ENCODE assay signal across 8 cellular contexts in the genomic region with DNA sequence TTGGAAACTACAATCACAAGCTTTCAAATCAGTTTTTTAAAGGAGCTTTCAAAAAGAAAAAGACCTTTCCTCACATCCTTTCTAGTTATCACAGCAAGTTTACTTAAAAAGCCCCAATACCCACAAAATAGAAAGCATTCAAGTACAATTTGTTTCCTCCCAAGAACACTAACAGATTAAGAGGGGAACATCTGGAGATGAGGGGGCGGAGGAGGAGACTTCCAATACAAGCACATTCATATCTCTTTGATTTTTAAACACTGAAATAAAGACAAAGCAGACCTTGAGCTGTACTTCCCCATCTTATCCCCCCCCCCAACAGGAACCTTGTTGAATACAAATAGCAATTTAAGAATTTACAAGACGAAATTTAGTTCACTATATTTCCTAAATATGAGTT. TPM values are rescaled to one million over a fixed set of nuclear protein-coding genes. Genes with fewer than 3 reads are reported as not detected.
DNase-seq lines count a peak whose midpoint lies in the region; ATAC-seq and TF ChIP-seq lines count a peak whose summit lies in the region.

No MANE protein-coding gene starts in this region.

- intact Hi-C loops in CD4-positive, alpha-beta memory T cell (cut with micrococcal nuclease): loop anchor here (5.0 kb wide), 1 partner anchor 291 kb away; no protein-coding TSS in a partner anchor

- H3F3A ChIP-seq in MM.1S (ENCODE audit: insufficient read depth, low read length): peaks cover 26% of the 10 kb centered on the region

- POLR2A ChIA-PET in CD4-positive, alpha-beta memory T cell (lab: Charles Lee; ENCODE audit: partially characterized antibody): interaction anchor here (0.6 to 1.8 kb wide), 6 partner anchors 9 to 118 kb away, joined by 3 to 8 read pairs (median 6); a partner anchor contains a TSS

- DNase-seq in CD4-positive, alpha-beta memory T cell: no peak
- no peak for DNase-seq in MM.1S
- no peak for DNase-seq in effector memory CD4-positive, alpha-beta T cell
- DNase-seq in NCI-H1092 (lab: John Stamatoyannopoulos, UW): no peak
- no peak for DNase-seq in NCI-H2227 (lab: John Stamatoyannopoulos, UW; ENCODE audit: unreplicated experiment)
- DNase-seq in NCI-H146 (lab: John Stamatoyannopoulos, UW): no peak

- no peaks in the 10 kb centered on the region for H3K36me3 ChIP-seq in CD4-positive, alpha-beta memory T cell (ENCODE audit: insufficient read depth, low read length)
- H3K36me3 ChIP-seq in MM.1S (replicated peaks; ENCODE audit: insufficient read depth, low read length) (no peaks in the 10 kb centered on the region; the same call in 1 of the 2 replicates), neutrophil (peaks cover 3% of the 10 kb centered on the region)
- H3K36me3 ChIP-seq in effector memory CD4-positive, alpha-beta T cell (ENCODE audit: control insufficient read depth, insufficient read depth, low read length): peaks cover 4% of the 10 kb centered on the region

- peak overlapping the region; percentile 92; the same call in 1 of the 2 replicates for H3K9ac ChIP-seq in MM.1S (ENCODE audit: low read length)

- peak overlapping the region; percentile 74 for H3K4me2 ChIP-seq in MM.1S (ENCODE audit: low read depth, low read length)

- H3K36me3 Mint-ChIP-seq in CD4-positive, alpha-beta memory T cell: peaks cover 0 to 32% of the 10 kb centered on the region in 2 donors

- no peaks in the 10 kb centered on the region for H3K9me3 Mint-ChIP-seq in CD4-positive, alpha-beta memory T cell

- H3K9me2 ChIP-seq in MM.1S (replicated peaks; ENCODE audit: insufficient read depth, low read length): no peaks in the 10 kb centered on the region

- CTCF ChIA-PET in CD4-positive, alpha-beta memory T cell (lab: Charles Lee; ENCODE audit: partially characterized antibody): interaction anchor here (1.2 to 3.2 kb wide), 4 partner anchors 32 to 135 kb away, joined by 3 to 17 read pairs (median 8); a partner anchor contains a TSS

- no peaks in the 10 kb centered on the region for H3K27me3 ChIP-seq in CD4-positive, alpha-beta memory T cell (ENCODE audit: insufficient read depth, low read length)
- H3K27me3 ChIP-seq in MM.1S (replicated peaks; ENCODE audit: insufficient read depth, low read length): no peaks in the 10 kb centered on the region
- no peaks in the 10 kb centered on the region for H3K27me3 ChIP-seq in effector memory CD4-positive, alpha-beta T cell (replicated peaks; ENCODE audit: control insufficient read depth, insufficient read depth, low read length, poor library complexity, severe bottlenecking)
- H3K27me3 ChIP-seq in neutrophil: no peaks in the 10 kb centered on the region

- peaks cover 52% of the 10 kb centered on the region for H4K20me1 ChIP-seq in MM.1S (ENCODE audit: insufficient read depth, low read length)

- peak overlapping the region; percentile 97 to 100 (median 98) for H3K27ac Mint-ChIP-seq in CD4-positive, alpha-beta memory T cell

- H3K4me1 Mint-ChIP-seq in CD4-positive, alpha-beta memory T cell: peaks cover 32 to 61% (median 44%) of the 10 kb centered on the region in 4 donors

- H3K27me3 Mint-ChIP-seq in CD4-positive, alpha-beta memory T cell: peaks cover 0 to 3% of the 10 kb centered on the region in 2 donors

- no peak overlapping the region for H2AFZ ChIP-seq in MM.1S (ENCODE audit: low read length)

- H3K9me3 ChIP-seq in CD4-positive, alpha-beta memory T cell (ENCODE audit: control insufficient read depth in 1 of 2, low read length in 2 of 2): no peaks in the 10 kb centered on the region
- H3K9me3 ChIP-seq in MM.1S (replicated peaks; ENCODE audit: insufficient read depth, low read length): no peaks in the 10 kb centered on the region
- no peaks in the 10 kb centered on the region for H3K9me3 ChIP-seq in effector memory CD4-positive, alpha-beta T cell (ENCODE audit: control insufficient read depth, low read length)
- H3K9me3 ChIP-seq in neutrophil: no peaks in the 10 kb centered on the region

- H3K79me2 ChIP-seq in MM.1S (ENCODE audit: low read length): peaks cover 70% of the 10 kb centered on the region

- H3K27ac ChIP-seq in CD4-positive, alpha-beta memory T cell (ENCODE audit: low read depth, low read length): peak overlapping the region; percentile 95
- no peak overlapping the region for H3K27ac ChIP-seq in MM.1S (ENCODE audit: low read length)
- peak overlapping the region; percentile 97 for H3K27ac ChIP-seq in effector memory CD4-positive, alpha-beta T cell (ENCODE audit: insufficient read depth, low read length, poor library complexity, severe bottlenecking)
- H3K27ac ChIP-seq in neutrophil: peak overlapping the region; percentile 86

- peak overlapping the region; percentile 96 to 99 (median 98) for H3K4me3 Mint-ChIP-seq in CD4-positive, alpha-beta memory T cell

- peak overlapping the region; percentile 76 to 100 for H3K4me3 ChIP-seq in CD4-positive, alpha-beta memory T cell (ENCODE audit: low read length in 2 of 2)
- peak overlapping the region; percentile 82 for H3K4me3 ChIP-seq in MM.1S (ENCODE audit: low read length)
- peak overlapping the region; percentile 100 for H3K4me3 ChIP-seq in effector memory CD4-positive, alpha-beta T cell (ENCODE audit: insufficient read depth, low read depth, low read length, poor library complexity, severe bottlenecking)
- H3K4me3 ChIP-seq in neutrophil (ENCODE audit: low read depth in 1 of 2, low read length in 1 of 2): peak overlapping the region; percentile 95 to 98

- H3K4me1 ChIP-seq in CD4-positive, alpha-beta memory T cell (ENCODE audit: insufficient read depth, low read length): peaks cover 59% of the 10 kb centered on the region
- H3K4me1 ChIP-seq in MM.1S (ENCODE audit: low read length) (peaks cover 22% of the 10 kb centered on the region), neutrophil (ENCODE audit: control insufficient read depth in 1 of 2, insufficient read depth in 1 of 2, low read depth in 1 of 2, low read length in 1 of 2) (peaks cover 44 to 47% of the 10 kb centered on the region in 2 experiments)
- H3K4me1 ChIP-seq in effector memory CD4-positive, alpha-beta T cell (ENCODE audit: control insufficient read depth, insufficient read depth, low read length, poor library complexity, severe bottlenecking): peaks cover 37% of the 10 kb centered on the region

- TF ChIP-seq CTCF in MM.1S (IDR thresholded peaks at IDR 0.05; ENCODE audit: low read length): no peak
- no peak for TF ChIP-seq CTCF in neutrophil (IDR thresholded peaks at IDR 0.05)

- no peak for ATAC-seq in HG03354 (IDR thresholded peaks at IDR 0.05; ENCODE audit: poor library complexity, severe bottlenecking, unreplicated experiment)

RNA-seq across cellular contexts. Expression of a gene that starts 2.0 kb away (rescaled TPM):
- total RNA-seq in CD4-positive, alpha-beta memory T cell: 100 to 1,000 TPM; 142 to 143 TPM
- polyA plus RNA-seq in CD4-positive, alpha-beta memory T cell: 10 to 100 TPM; 54.1 to 56.4 TPM

RNA-seq across cellular contexts. Expression of a gene that starts 58.0 kb away (rescaled TPM):
- 10 to 100 TPM; 29.3 to 32.1 TPM for total RNA-seq in CD4-positive, alpha-beta memory T cell
- 10 to 100 TPM; 24.2 to 25.1 TPM for polyA plus RNA-seq in CD4-positive, alpha-beta memory T cell
